ENCODE assay signal across 9 cellular contexts in genomic region chr12:49019120-49019430, GRCh38. TPM values are rescaled to one million over a fixed set of nuclear protein-coding genes. Genes with fewer than 3 reads are reported as not detected.
DNase-seq lines count a peak whose midpoint lies in the region; ATAC-seq and TF ChIP-seq lines count a peak whose summit lies in the region.
"Had no signal": no experiment of that assay in that cellular context is flagged by ENCODE, and none has a peak within 500 bp of the region (broad histone marks: within the 10 kb centered on the region; RNA-seq: fewer than 3 reads in every experiment).

No MANE protein-coding gene starts in this region.

- intact Hi-C loops in left colon (cut with DNase I, micrococcal nuclease) (no loop called here), tibial artery (cut with DNase I; ENCODE audit: low total_unique reads) (no loop called here)

- peaks cover 25 to 38% (median 33%) of the 10 kb centered on the region in 3 donors for H3K36me3 ChIP-seq in tibial artery

- H3K27me3 ChIP-seq in tibial artery: no peaks in the 10 kb centered on the region

- H3K4me3 ChIP-seq in tibial artery: peak overlapping the region; percentile 70 to 88

- no peaks in the 10 kb centered on the region for H3K9me3 ChIP-seq in tibial artery

- peaks cover 0 to 23% (median 14%) of the 10 kb centered on the region in 4 donors for H3K4me1 ChIP-seq in tibial artery

- H3K27ac ChIP-seq in angular gyrus (ENCODE audit: low read depth, low read length) (peak overlapping the region; percentile 95), tibial artery (peak overlapping the region; percentile 90 to 94)

- ATAC-seq in GM18502 (IDR thresholded peaks at IDR 0.05; ENCODE audit: poor library complexity, unreplicated experiment) (peak; percentile 39), HG03108 (IDR thresholded peaks at IDR 0.05; ENCODE audit: unreplicated experiment) (peak; percentile 17), left colon (peak; percentile 13)

- DNase-seq in left colon: no peak
- DNase-seq in tibial artery: no peak
- no peak for DNase-seq in SK-N-DZ (ENCODE audit: low spot score)
- DNase-seq in stimulated activated CD4-positive, alpha-beta T cell treated with anti-CD3 and anti-CD28 coated beads, Interleukin-1b, Interleukin-23, amount 100 ng/mL, for 48 hours: no peak
- DNase-seq in cerebellar cortex (ENCODE audit: low spot score): no peak

- no peak for TF ChIP-seq CTCF in tibial artery (IDR thresholded peaks at IDR 0.05)

RNA-seq across cellular contexts. Expression of gene PRKAG1, which starts 0.5 kb away (rescaled TPM):
- total RNA-seq in left colon: 10 to 100 TPM; 52.0 to 53.9 TPM
- 56.8 and 62.7 TPM in 2 replicates for polyA plus RNA-seq in SK-N-DZ (2014; cell fraction: cytosol; rRNA removed)
- polyA plus RNA-seq in SK-N-DZ (2014; cell fraction: nucleus; rRNA removed): 37.3 and 42.8 TPM in 2 replicates

RNA-seq across cellular contexts. Expression of gene DDN, which starts 19.9 kb away (rescaled TPM):
- total RNA-seq in left colon: under 1 TPM in 1 of 2 donors, not detected in 1; 0.06 TPM
- 3.6 and 4.4 TPM in 2 replicates for polyA plus RNA-seq in SK-N-DZ (2014; cell fraction: cytosol; rRNA removed)
- 6.4 and 11.4 TPM in 2 replicates for polyA plus RNA-seq in SK-N-DZ (2014; cell fraction: nucleus; rRNA removed)

RNA-seq across cellular contexts. Expression of gene WNT1, which starts 41.0 kb away (rescaled TPM):
- total RNA-seq in left colon: not detected
- not detected in 2 replicates for polyA plus RNA-seq in SK-N-DZ (2014; cell fraction: cytosol; rRNA removed)
- not detected in 2 replicates for polyA plus RNA-seq in SK-N-DZ (2014; cell fraction: nucleus; rRNA removed)
- total RNA-seq: T-helper 2 cell treated with Interferon-gamma antibody and Interleukin-4, amounts not matched to agents 100 ng/mL and 5 ng/mL, for 36 hours had no signal

RNA-seq across cellular contexts. Expression of gene KMT2D, which starts 41.5 kb away (rescaled TPM):
- total RNA-seq in left colon: 10 to 100 TPM; 68.8 to 82.8 TPM
- 19.0 and 23.0 TPM in 2 replicates for polyA plus RNA-seq in SK-N-DZ (2014; cell fraction: cytosol; rRNA removed)
- 28.8 and 36.1 TPM in 2 replicates for polyA plus RNA-seq in SK-N-DZ (2014; cell fraction: nucleus; rRNA removed)

RNA-seq across cellular contexts. Expression of gene WNT10B, which starts 47.5 kb away (rescaled TPM):
- total RNA-seq in left colon: under 1 TPM; 0.15 to 0.61 TPM
- polyA plus RNA-seq in SK-N-DZ (2014; cell fraction: cytosol; rRNA removed): 0.07 TPM in 1 of 2 replicates, not detected in the other
- 0.08 TPM in 1 of 2 replicates, not detected in the other for polyA plus RNA-seq in SK-N-DZ (2014; cell fraction: nucleus; rRNA removed)
